ENCODE assay signal across 1 cellular context in the genomic region with DNA sequence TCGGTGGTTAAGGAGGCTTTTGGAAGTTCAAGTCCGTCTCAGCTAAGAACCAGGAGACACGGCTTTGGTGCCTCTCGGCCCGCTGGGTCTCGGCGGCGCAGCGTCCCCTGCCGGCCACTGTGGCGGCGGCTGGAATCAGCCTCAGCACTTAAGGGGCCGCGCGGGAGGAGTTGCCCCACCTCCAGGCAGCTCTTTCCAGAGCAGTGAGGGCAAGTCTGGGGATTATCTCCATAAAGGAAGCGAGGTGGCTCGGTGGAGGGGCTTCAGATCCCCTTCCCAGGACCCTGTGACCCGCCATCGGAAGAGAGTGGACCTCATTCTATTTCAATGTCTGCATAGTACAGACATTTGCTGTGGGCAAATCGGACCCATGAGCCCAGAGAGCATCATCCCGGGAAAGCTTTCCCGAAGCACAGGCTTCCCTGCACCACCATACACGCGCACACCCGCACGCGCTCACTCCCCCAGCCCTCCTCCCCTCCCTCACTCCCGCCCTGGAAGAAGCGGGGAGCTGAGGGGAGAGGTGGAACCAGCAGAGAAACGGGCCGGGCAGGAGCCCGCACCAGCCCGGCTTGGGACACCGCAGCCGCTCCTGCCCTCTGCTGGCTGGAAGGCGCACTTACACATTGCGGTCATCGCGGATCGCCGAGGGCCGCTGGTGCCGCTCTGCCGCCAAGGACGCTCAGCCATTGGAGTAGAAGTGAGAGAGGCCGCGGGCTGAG.
TF ChIP-seq lines count a peak whose summit lies in the region.

No MANE protein-coding gene starts in this region.

TF ChIP-seq in HepG2, 621 proteins besides CTCF, POLR2A, EP300 and RAD21 (continued from another document and continues in another):
- TF ChIP-seq, protein P1, sequence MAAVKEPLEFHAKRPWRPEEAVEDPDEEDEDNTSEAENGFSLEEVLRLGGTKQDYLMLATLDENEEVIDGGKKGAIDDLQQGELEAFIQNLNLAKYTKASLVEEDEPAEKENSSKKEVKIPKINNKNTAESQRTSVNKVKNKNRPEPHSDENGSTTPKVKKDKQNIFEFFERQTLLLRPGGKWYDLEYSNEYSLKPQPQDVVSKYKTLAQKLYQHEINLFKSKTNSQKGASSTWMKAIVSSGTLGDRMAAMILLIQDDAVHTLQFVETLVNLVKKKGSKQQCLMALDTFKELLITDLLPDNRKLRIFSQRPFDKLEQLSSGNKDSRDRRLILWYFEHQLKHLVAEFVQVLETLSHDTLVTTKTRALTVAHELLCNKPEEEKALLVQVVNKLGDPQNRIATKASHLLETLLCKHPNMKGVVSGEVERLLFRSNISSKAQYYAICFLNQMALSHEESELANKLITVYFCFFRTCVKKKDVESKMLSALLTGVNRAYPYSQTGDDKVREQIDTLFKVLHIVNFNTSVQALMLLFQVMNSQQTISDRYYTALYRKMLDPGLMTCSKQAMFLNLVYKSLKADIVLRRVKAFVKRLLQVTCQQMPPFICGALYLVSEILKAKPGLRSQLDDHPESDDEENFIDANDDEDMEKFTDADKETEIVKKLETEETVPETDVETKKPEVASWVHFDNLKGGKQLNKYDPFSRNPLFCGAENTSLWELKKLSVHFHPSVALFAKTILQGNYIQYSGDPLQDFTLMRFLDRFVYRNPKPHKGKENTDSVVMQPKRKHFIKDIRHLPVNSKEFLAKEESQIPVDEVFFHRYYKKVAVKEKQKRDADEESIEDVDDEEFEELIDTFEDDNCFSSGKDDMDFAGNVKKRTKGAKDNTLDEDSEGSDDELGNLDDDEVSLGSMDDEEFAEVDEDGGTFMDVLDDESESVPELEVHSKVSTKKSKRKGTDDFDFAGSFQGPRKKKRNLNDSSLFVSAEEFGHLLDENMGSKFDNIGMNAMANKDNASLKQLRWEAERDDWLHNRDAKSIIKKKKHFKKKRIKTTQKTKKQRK (IDR thresholded peaks at IDR 0.05; ENCODE audit: low read length) = no peak
- TF ChIP-seq ZNF598 (CRISPR knock-in tag; IDR thresholded peaks at IDR 0.05; ENCODE audit: borderline replicate concordance) (peak; percentile 90; the same call in 1 of the 2 replicates), DNMT1 (CRISPR knock-in tag; IDR thresholded peaks at IDR 0.05) (peak; percentile 13; the same call in 1 of the 2 replicates), REL (CRISPR knock-in tag; conservative IDR thresholded peaks at IDR 0.05) (no peak), ZNF530 (CRISPR knock-in tag; IDR thresholded peaks at IDR 0.05; ENCODE audit: low read depth) (no peak), SMAD9 (CRISPR knock-in tag; IDR thresholded peaks at IDR 0.05) (no peak), MXD4 (CRISPR knock-in tag; IDR thresholded peaks at IDR 0.05) (no peak; the same call in 1 of the 2 replicates), ARNT2 (CRISPR knock-in tag; IDR thresholded peaks at IDR 0.05; ENCODE audit: low read depth) (0 out of 2 replicates have a peak, but pooled peaks have one; percentile 18), ZSCAN29 (CRISPR knock-in tag; conservative IDR thresholded peaks at IDR 0.05) (peak; percentile 80; the same call in 1 of the 2 replicates), EHMT2 (IDR thresholded peaks at IDR 0.05; ENCODE audit: borderline replicate concordance, low read depth, low read length) (no peak), SOX6 (IDR thresholded peaks at IDR 0.05) (no peak), SOX6 (CRISPR knock-in tag; IDR thresholded peaks at IDR 0.05) (peak; percentile 56), MIXL1 (CRISPR knock-in tag; IDR thresholded peaks at IDR 0.05) (no peak), ZNF850 (CRISPR knock-in tag; conservative IDR thresholded peaks at IDR 0.05) (no peak), ZBTB1 (CRISPR knock-in tag; IDR thresholded peaks at IDR 0.05; ENCODE audit: borderline replicate concordance) (no peak), ZNF576 (CRISPR knock-in tag; IDR thresholded peaks at IDR 0.05) (peak; percentile 71; the same call in 1 of the 2 replicates), TBL1XR1 (IDR thresholded peaks at IDR 0.05; ENCODE audit: borderline replicate concordance, low read length, partially characterized antibody) (no peak), ZNF430 (CRISPR knock-in tag; IDR thresholded peaks at IDR 0.05) (peak; percentile 88), KAT2B (IDR thresholded peaks at IDR 0.05; ENCODE audit: borderline replicate concordance, low read depth, low read length) (no peak), TOE1 (CRISPR knock-in tag; IDR thresholded peaks at IDR 0.05) (no peak), SP5 (CRISPR knock-in tag; IDR thresholded peaks at IDR 0.05; ENCODE audit: borderline replicate concordance, low read depth) (peak; percentile 33; the same call in 1 of the 2 replicates), NR2F1 (CRISPR knock-in tag; IDR thresholded peaks at IDR 0.05) (no peak), ZNF766 (CRISPR knock-in tag; IDR thresholded peaks at IDR 0.05; ENCODE audit: borderline replicate concordance) (peak; percentile 40; the same call in 1 of the 2 replicates), ARID3A (IDR thresholded peaks at IDR 0.05; ENCODE audit: low read depth, low read length) (no peak; the same call in 1 of the 2 replicates), ELF1 (CRISPR knock-in tag; IDR thresholded peaks at IDR 0.05) (no peak; the same call in none of the 2 replicates), RFX3 (CRISPR knock-in tag; IDR thresholded peaks at IDR 0.05) (no peak), ZNF260 (CRISPR knock-in tag; IDR thresholded peaks at IDR 0.05; ENCODE audit: borderline replicate concordance, low read depth) (no peak), NR2F2 (IDR thresholded peaks at IDR 0.05; ENCODE audit: borderline replicate concordance, low read depth) (no peak), ZSCAN31 (CRISPR knock-in tag; IDR thresholded peaks at IDR 0.05; ENCODE audit: low read depth) (peak; percentile 78; the same call in 1 of the 2 replicates), U2AF2 (IDR thresholded peaks at IDR 0.05; ENCODE audit: low read depth, low read length) (no peak), CCAR2 (optimal IDR thresholded peaks at IDR 0.05; ENCODE audit: low read depth, low read length) (no peak), MXI1 (IDR thresholded peaks at IDR 0.05; ENCODE audit: borderline replicate concordance, low read depth, low read length) (no peak), REXO4 (CRISPR knock-in tag; IDR thresholded peaks at IDR 0.05; ENCODE audit: borderline replicate concordance) (no peak), ZMYM4 (CRISPR knock-in tag; IDR thresholded peaks at IDR 0.05) (0 out of 2 replicates have a peak, but pooled peaks have one; percentile 8), RFX1 (IDR thresholded peaks at IDR 0.05) (no peak), KLF6 (CRISPR knock-in tag; IDR thresholded peaks at IDR 0.05) (no peak)
- TF ChIP-seq, protein P2, sequence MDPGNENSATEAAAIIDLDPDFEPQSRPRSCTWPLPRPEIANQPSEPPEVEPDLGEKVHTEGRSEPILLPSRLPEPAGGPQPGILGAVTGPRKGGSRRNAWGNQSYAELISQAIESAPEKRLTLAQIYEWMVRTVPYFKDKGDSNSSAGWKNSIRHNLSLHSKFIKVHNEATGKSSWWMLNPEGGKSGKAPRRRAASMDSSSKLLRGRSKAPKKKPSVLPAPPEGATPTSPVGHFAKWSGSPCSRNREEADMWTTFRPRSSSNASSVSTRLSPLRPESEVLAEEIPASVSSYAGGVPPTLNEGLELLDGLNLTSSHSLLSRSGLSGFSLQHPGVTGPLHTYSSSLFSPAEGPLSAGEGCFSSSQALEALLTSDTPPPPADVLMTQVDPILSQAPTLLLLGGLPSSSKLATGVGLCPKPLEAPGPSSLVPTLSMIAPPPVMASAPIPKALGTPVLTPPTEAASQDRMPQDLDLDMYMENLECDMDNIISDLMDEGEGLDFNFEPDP (CRISPR knock-in tag; conservative IDR thresholded peaks at IDR 0.05) = no peak
- TF ChIP-seq, protein P3, sequence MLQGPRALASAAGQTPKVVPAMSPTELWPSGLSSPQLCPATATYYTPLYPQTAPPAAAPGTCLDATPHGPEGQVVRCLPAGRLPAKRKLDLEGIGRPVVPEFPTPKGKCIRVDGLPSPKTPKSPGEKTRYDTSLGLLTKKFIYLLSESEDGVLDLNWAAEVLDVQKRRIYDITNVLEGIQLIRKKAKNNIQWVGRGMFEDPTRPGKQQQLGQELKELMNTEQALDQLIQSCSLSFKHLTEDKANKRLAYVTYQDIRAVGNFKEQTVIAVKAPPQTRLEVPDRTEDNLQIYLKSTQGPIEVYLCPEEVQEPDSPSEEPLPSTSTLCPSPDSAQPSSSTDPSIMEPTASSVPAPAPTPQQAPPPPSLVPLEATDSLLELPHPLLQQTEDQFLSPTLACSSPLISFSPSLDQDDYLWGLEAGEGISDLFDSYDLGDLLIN (CRISPR knock-in tag; IDR thresholded peaks at IDR 0.05; ENCODE audit: borderline replicate concordance) = peak; percentile 64; the same call in 1 of the 2 replicates
- TF ChIP-seq, protein P4, sequence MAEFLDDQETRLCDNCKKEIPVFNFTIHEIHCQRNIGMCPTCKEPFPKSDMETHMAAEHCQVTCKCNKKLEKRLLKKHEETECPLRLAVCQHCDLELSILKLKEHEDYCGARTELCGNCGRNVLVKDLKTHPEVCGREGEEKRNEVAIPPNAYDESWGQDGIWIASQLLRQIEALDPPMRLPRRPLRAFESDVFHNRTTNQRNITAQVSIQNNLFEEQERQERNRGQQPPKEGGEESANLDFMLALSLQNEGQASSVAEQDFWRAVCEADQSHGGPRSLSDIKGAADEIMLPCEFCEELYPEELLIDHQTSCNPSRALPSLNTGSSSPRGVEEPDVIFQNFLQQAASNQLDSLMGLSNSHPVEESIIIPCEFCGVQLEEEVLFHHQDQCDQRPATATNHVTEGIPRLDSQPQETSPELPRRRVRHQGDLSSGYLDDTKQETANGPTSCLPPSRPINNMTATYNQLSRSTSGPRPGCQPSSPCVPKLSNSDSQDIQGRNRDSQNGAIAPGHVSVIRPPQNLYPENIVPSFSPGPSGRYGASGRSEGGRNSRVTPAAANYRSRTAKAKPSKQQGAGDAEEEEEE (CRISPR knock-in tag; IDR thresholded peaks at IDR 0.05; ENCODE audit: borderline replicate concordance) = no peak
- TF ChIP-seq, protein P5, sequence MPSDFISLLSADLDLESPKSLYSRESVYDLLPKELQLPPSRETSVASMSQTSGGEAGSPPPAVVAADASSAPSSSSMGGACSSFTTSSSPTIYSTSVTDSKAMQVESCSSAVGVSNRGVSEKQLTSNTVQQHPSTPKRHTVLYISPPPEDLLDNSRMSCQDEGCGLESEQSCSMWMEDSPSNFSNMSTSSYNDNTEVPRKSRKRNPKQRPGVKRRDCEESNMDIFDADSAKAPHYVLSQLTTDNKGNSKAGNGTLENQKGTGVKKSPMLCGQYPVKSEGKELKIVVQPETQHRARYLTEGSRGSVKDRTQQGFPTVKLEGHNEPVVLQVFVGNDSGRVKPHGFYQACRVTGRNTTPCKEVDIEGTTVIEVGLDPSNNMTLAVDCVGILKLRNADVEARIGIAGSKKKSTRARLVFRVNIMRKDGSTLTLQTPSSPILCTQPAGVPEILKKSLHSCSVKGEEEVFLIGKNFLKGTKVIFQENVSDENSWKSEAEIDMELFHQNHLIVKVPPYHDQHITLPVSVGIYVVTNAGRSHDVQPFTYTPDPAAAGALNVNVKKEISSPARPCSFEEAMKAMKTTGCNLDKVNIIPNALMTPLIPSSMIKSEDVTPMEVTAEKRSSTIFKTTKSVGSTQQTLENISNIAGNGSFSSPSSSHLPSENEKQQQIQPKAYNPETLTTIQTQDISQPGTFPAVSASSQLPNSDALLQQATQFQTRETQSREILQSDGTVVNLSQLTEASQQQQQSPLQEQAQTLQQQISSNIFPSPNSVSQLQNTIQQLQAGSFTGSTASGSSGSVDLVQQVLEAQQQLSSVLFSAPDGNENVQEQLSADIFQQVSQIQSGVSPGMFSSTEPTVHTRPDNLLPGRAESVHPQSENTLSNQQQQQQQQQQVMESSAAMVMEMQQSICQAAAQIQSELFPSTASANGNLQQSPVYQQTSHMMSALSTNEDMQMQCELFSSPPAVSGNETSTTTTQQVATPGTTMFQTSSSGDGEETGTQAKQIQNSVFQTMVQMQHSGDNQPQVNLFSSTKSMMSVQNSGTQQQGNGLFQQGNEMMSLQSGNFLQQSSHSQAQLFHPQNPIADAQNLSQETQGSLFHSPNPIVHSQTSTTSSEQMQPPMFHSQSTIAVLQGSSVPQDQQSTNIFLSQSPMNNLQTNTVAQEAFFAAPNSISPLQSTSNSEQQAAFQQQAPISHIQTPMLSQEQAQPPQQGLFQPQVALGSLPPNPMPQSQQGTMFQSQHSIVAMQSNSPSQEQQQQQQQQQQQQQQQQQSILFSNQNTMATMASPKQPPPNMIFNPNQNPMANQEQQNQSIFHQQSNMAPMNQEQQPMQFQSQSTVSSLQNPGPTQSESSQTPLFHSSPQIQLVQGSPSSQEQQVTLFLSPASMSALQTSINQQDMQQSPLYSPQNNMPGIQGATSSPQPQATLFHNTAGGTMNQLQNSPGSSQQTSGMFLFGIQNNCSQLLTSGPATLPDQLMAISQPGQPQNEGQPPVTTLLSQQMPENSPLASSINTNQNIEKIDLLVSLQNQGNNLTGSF (CRISPR knock-in tag; IDR thresholded peaks at IDR 0.05) = no peak
- TF ChIP-seq, protein P6, sequence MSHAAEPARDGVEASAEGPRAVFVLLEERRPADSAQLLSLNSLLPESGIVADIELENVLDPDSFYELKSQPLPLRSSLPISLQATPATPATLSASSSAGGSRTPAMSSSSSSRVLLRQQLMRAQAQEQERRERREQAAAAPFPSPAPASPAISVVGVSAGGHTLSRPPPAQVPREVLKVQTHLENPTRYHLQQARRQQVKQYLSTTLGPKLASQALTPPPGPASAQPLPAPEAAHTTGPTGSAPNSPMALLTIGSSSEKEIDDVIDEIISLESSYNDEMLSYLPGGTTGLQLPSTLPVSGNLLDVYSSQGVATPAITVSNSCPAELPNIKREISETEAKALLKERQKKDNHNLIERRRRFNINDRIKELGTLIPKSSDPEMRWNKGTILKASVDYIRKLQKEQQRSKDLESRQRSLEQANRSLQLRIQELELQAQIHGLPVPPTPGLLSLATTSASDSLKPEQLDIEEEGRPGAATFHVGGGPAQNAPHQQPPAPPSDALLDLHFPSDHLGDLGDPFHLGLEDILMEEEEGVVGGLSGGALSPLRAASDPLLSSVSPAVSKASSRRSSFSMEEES (CRISPR knock-in tag; IDR thresholded peaks at IDR 0.05) = peak; percentile 20; the same call in 1 of the 2 replicates
